7 cellular contexts compared by ENCODE assay signal in the genomic region with DNA sequence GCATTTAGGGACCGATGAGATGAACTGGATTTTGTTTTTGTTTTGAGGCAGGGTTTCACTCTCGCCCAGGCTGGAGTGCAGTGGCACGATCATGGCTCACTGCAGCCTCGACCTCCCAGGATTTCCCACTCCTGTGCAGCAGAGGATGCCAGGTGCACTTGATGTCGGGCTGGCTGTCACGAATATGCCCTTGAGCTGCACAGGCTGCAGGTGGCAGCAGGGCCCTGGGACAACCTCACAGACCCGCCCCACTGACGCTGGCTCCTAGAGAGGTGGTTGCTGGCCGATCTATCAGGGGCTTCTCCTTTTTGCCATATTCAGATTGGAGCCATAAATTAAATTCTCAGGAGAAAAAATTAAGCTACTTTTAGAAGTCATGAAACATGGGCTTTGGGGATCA.
DNase-seq lines count a peak whose midpoint lies in the region; TF ChIP-seq lines count a peak whose summit lies in the region.

No MANE protein-coding gene starts in this region.

- peak; percentile 55 for DNase-seq in D341Med (ENCODE audit: low spot score)
- DNase-seq in GM10266 (ENCODE audit: extremely low spot score), result no peak
- DNase-seq in NCI-H526 treated with DMSO at 0.1 percent for 48 hours (lab: John Stamatoyannopoulos, UW), result peak; percentile 2
- DNase-seq in germinal center (ENCODE audit: low spot score), result peak; percentile 29
- no peak for DNase-seq in NCI-H1694 treated with DMSO at 0.1 percent for 48 hours (lab: John Stamatoyannopoulos, UW)
- no peak for DNase-seq in NCI-H82 treated with DMSO at 0.1 percent for 48 hours (lab: John Stamatoyannopoulos, UW; ENCODE audit: unreplicated experiment)
- no peak for DNase-seq in LoVo (ENCODE audit: low spot score)

- peak; percentile 6 for TF ChIP-seq CTCF in GM10266 (IDR thresholded peaks at IDR 0.05; ENCODE audit: control insufficient read depth, insufficient read depth, low read depth, missing control alignments)

Comparison
In these comparisons a context has a peak if more than half of its experiments do, and no peak if none do; other contexts are left out.
1. DNase-seq: peak in D341Med (single experiment), NCI-H526 treated with DMSO at 0.1 percent for 48 hours (single experiment) and germinal center (single experiment); none in GM10266 (single experiment), NCI-H1694 treated with DMSO at 0.1 percent for 48 hours (single experiment), NCI-H82 treated with DMSO at 0.1 percent for 48 hours (single experiment) and LoVo (single experiment).